In the genomic region with DNA sequence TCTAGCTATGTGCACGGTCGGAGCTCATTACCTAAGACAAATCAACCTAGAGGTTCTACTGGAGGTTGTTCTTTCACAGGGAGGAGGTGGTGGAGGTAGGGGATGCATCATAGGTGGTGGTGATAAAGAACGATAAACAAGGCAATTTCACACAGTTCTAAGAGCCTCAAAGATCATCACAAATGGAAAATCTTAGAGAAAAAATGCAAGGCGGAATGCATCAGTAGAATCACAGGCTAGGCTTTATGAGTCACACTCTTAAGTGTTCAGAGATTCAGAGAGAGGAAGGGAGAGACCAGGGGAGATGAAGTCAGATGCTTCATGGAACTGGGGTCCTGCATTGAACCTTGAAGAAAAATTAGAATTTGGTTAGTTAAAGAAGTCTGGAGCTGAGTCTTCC, we compare ENCODE assay signal across 27 cellular contexts.
"Had no signal": no experiment of that assay in that cellular context is flagged by ENCODE, and none has a peak within 500 bp of the region (broad histone marks: within the 10 kb centered on the region; RNA-seq: fewer than 3 reads in every experiment).

No MANE protein-coding gene starts in this region.

- H3K4me1 Mint-ChIP-seq: activated CD4-positive, alpha-beta T cell treated with anti-CD3 and anti-CD28 coated beads, Interleukin-2, amount 10 ng/mL, durations not matched to agents 24 days and 14 days; activated naive CD4-positive, alpha-beta T cell treated with anti-CD3 and anti-CD28 coated beads, Interleukin-2, amount 50 U/mL, for 24 hours; activated naive CD8-positive, alpha-beta T cell treated with anti-CD3 and anti-CD28 coated beads, Interleukin-2, amount 50 U/mL, for 24 hours; nephron had no signal

- H3K27me3 Mint-ChIP-seq: activated CD4-positive, alpha-beta T cell treated with anti-CD3 and anti-CD28 coated beads, Interleukin-2, amount 10 ng/mL, durations not matched to agents 24 days and 14 days had no signal

- H3K27ac ChIP-seq: body of pancreas, colonic mucosa, spleen, thoracic aorta, uterus, WERI-Rb-1 had no signal

- H3K4me3 ChIP-seq: body of pancreas, colonic mucosa, spleen, thoracic aorta, uterus had no signal

- H3K9me3 ChIP-seq: body of pancreas, colonic mucosa, thoracic aorta, uterus had no signal

- H3K27ac Mint-ChIP-seq: activated CD4-positive, alpha-beta memory T cell treated with anti-CD3 and anti-CD28 coated beads for 36 hours; activated CD4-positive, alpha-beta T cell treated with anti-CD3 and anti-CD28 coated beads, Interleukin-2, amount 10 ng/mL, durations not matched to agents 24 days and 14 days; activated naive CD4-positive, alpha-beta T cell treated with anti-CD3 and anti-CD28 coated beads, Interleukin-2, amount 50 U/mL, for 24 hours; activated naive CD8-positive, alpha-beta T cell treated with anti-CD3 and anti-CD28 coated beads, Interleukin-2, amount 50 U/mL, for 24 hours; effector memory CD8-positive, alpha-beta T cell; nephron; type B pancreatic cell had no signal

- H3K4me1 ChIP-seq: body of pancreas, colonic mucosa, spleen, uterus had no signal

- H3K9me3 Mint-ChIP-seq: activated CD4-positive, alpha-beta memory T cell treated with anti-CD3 and anti-CD28 coated beads for 36 hours; activated CD4-positive, alpha-beta T cell treated with anti-CD3 and anti-CD28 coated beads, Interleukin-2, amount 10 ng/mL, durations not matched to agents 24 days and 14 days; activated naive CD4-positive, alpha-beta T cell treated with anti-CD3 and anti-CD28 coated beads, Interleukin-2, amount 50 U/mL, for 24 hours; activated naive CD8-positive, alpha-beta T cell treated with anti-CD3 and anti-CD28 coated beads, Interleukin-2, amount 50 U/mL, for 24 hours; effector memory CD8-positive, alpha-beta T cell had no signal

- H3K36me3 Mint-ChIP-seq: activated CD4-positive, alpha-beta memory T cell treated with anti-CD3 and anti-CD28 coated beads for 36 hours; activated naive CD4-positive, alpha-beta T cell treated with anti-CD3 and anti-CD28 coated beads, Interleukin-2, amount 50 U/mL, for 24 hours; type B pancreatic cell had no signal

- H3K36me3 ChIP-seq: colonic mucosa, spleen, thoracic aorta, uterus, WERI-Rb-1 had no signal

- DNase-seq: activated CD4-positive, alpha-beta memory T cell treated with anti-CD3 and anti-CD28 coated beads for 36 hours; activated CD4-positive, alpha-beta T cell treated with anti-CD3 and anti-CD28 coated beads, Interleukin-2, amount 10 ng/mL, durations not matched to agents 24 days and 14 days; activated CD4-positive, CD25-positive, alpha-beta regulatory T cell treated with anti-CD3 and anti-CD28 coated beads, Interleukin-2, amount 50 U/mL, for 72 hours; activated CD8-positive, alpha-beta memory T cell treated with anti-CD3 and anti-CD28 coated beads, Interleukin-2, amount 50 U/mL, for 4 hours; activated gamma-delta T cell treated with Interleukin-2 at 50 U/mL for 16 hours; activated naive CD8-positive, alpha-beta T cell treated with anti-CD3 and anti-CD28 coated beads, Interleukin-2, amount 50 U/mL, for 24 hours; activated T-cell treated with anti-CD3 and anti-CD28 coated beads, Interleukin-2, amount 50 U/mL, for 1 hour; body of pancreas; colonic mucosa; effector memory CD8-positive, alpha-beta T cell; head of caudate nucleus; hippocampal formation; kidney; left colon; mammary epithelial cell; posterior cingulate gyrus; right cardiac atrium; spleen; stimulated activated CD4-positive, alpha-beta T cell treated with anti-CD3 and anti-CD28 coated beads, Interleukin-4, amount 100 ng/mL, for 1 hour; stimulated activated naive CD8-positive, alpha-beta T cell treated with anti-CD3 and anti-CD28 coated beads, Interleukin-15, Interleukin-2, amounts not matched to agents 100 U/mL and 50 U/mL, for 24 hours; uterus; WERI-Rb-1 had no signal

- ATAC-seq: activated naive CD8-positive, alpha-beta T cell treated with anti-CD3 and anti-CD28 coated beads, Interleukin-2, amount 50 U/mL, for 24 hours; body of pancreas; effector memory CD8-positive, alpha-beta T cell; left colon; right cardiac atrium; stimulated activated naive CD8-positive, alpha-beta T cell treated with anti-CD3 and anti-CD28 coated beads, Interleukin-15, Interleukin-2, amounts not matched to agents 100 U/mL and 50 U/mL, for 24 hours had no signal

- H3K4me3 Mint-ChIP-seq: activated CD4-positive, alpha-beta memory T cell treated with anti-CD3 and anti-CD28 coated beads for 36 hours; activated CD4-positive, alpha-beta T cell treated with anti-CD3 and anti-CD28 coated beads, Interleukin-2, amount 10 ng/mL, durations not matched to agents 24 days and 14 days; activated naive CD4-positive, alpha-beta T cell treated with anti-CD3 and anti-CD28 coated beads, Interleukin-2, amount 50 U/mL, for 24 hours; activated naive CD8-positive, alpha-beta T cell treated with anti-CD3 and anti-CD28 coated beads, Interleukin-2, amount 50 U/mL, for 24 hours; effector memory CD8-positive, alpha-beta T cell; nephron; type B pancreatic cell had no signal

- H3K27me3 ChIP-seq: body of pancreas, colonic mucosa, spleen, uterus had no signal

- FAIRE-seq: kidney, TTC549 had no signal
